10 cellular contexts compared by ENCODE assay signal in genomic region chr9:115164511-115164974, GRCh38.
DNase-seq lines count a peak whose midpoint lies in the region; ATAC-seq and TF ChIP-seq lines count a peak whose summit lies in the region.
"Had no signal": no experiment of that assay in that cellular context is flagged by ENCODE, and none has a peak within 500 bp of the region (broad histone marks: within the 10 kb centered on the region; RNA-seq: fewer than 3 reads in every experiment).

No MANE protein-coding gene starts in this region.

- ATAC-seq in GM18867 (IDR thresholded peaks at IDR 0.05; ENCODE audit: unreplicated experiment) (no peak), GM19023 (IDR thresholded peaks at IDR 0.05; ENCODE audit: unreplicated experiment) (no peak)

- DNase-seq in C1 segment of cervical spinal cord (lab: John Stamatoyannopoulos, UW) (peak in 10 of 14 donors; percentile 26 to 90 (median 58)), LoVo (ENCODE audit: low spot score) (peak; percentile 88), astrocyte of the spinal cord (ENCODE audit: low read depth, low spot score) (peak; percentile 65), medulla oblongata (ENCODE audit: extremely low spot score) (peak; percentile 77), NCI-H146 treated with DMSO at 0.1 percent for 48 hours (lab: John Stamatoyannopoulos, UW; ENCODE audit: unreplicated experiment) (no peak), NCI-H774 (lab: John Stamatoyannopoulos, UW) (no peak)
- DNase-seq: activated naive CD4-positive, alpha-beta T cell treated with anti-CD3 and anti-CD28 coated beads, Interleukin-2, amount 50 U/mL, for 16 hours; transverse colon had no signal

- in situ Hi-C loops in astrocyte of the spinal cord (cut with HindIII; ENCODE audit: low sequenced_read_pairs): no loop called here

- TF ChIP-seq CTCF in astrocyte of the spinal cord (IDR thresholded peaks at IDR 0.05; ENCODE audit: low read depth, low read length): no peak

- H3K4me3 ChIP-seq in astrocyte of the spinal cord (ENCODE audit: low read depth, low read length): no peak overlapping the region
- H3K4me3 ChIP-seq: transverse colon had no signal

Comparison
In these comparisons a context has a peak if more than half of its experiments do, and no peak if none do; other contexts are left out.
1. DNase-seq: peak in C1 segment of cervical spinal cord (10 of 14), LoVo (single experiment), astrocyte of the spinal cord (single experiment) and medulla oblongata (single experiment); none in NCI-H146 treated with DMSO at 0.1 percent for 48 hours (single experiment) and NCI-H774 (single experiment).